In the genomic region with DNA sequence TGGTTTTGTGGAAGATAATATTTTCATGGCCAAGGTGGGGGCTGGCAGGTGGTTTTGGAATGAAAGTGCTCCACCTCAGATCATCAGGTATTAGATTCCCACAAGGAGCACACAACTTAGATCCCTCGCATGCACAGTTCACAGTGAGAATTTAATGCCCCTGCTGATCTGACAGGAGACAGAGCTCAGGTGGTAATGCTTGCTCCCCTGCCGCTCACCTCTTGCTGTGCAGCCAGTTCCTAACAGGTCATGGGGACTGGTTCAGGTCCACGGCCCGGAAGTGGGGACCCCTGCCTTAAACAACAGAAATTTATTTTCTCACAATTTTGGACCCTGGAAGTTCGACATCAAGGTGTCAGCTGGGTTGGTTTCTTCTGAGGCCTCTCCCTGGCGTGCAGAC, we compare ENCODE assay signal across 22 cellular contexts.
"Had no signal": no experiment of that assay in that cellular context is flagged by ENCODE, and none has a peak within 500 bp of the region (broad histone marks: within the 10 kb centered on the region; RNA-seq: fewer than 3 reads in every experiment).

No MANE protein-coding gene starts in this region.

- H3K9me3 ChIP-seq: MG63 had no signal

- H3K36me3 ChIP-seq: MG63 had no signal

- H3K27me3 Mint-ChIP-seq: activated CD4-positive, alpha-beta memory T cell treated with anti-CD3 and anti-CD28 coated beads, Interleukin-2, amount 10 ng/mL, durations not matched to agents 7 days and 5 days; activated naive CD8-positive, alpha-beta T cell; activated T-helper 17 cell treated with anti-CD3 and anti-CD28 coated beads, Interleukin-2, amount 50 U/mL, for 72 hours; T-helper 17 cell had no signal

- H3K4me3 ChIP-seq: MG63 had no signal

- ATAC-seq: activated CD4-positive, alpha-beta T cell treated with anti-CD3 and anti-CD28 coated beads for 36 hours; activated T-helper 17 cell treated with anti-CD3 and anti-CD28 coated beads, Interleukin-2, amount 50 U/mL, for 72 hours; PC-3; T-helper 17 cell had no signal

- FAIRE-seq: TTC549 had no signal

- H3K4me1 Mint-ChIP-seq: activated CD4-positive, alpha-beta memory T cell treated with anti-CD3 and anti-CD28 coated beads, Interleukin-2, amount 10 ng/mL, durations not matched to agents 7 days and 5 days; activated T-helper 17 cell treated with anti-CD3 and anti-CD28 coated beads, Interleukin-2, amount 50 U/mL, for 72 hours; T-helper 17 cell had no signal

- H3K27ac Mint-ChIP-seq: activated CD4-positive, alpha-beta memory T cell treated with anti-CD3 and anti-CD28 coated beads, Interleukin-2, amount 10 ng/mL, durations not matched to agents 7 days and 5 days; activated CD4-positive, alpha-beta T cell treated with anti-CD3 and anti-CD28 coated beads for 36 hours; activated naive CD4-positive, alpha-beta T cell treated with anti-CD3 and anti-CD28 coated beads for 36 hours; activated naive CD8-positive, alpha-beta T cell; activated T-helper 17 cell treated with anti-CD3 and anti-CD28 coated beads, Interleukin-2, amount 50 U/mL, for 72 hours; T-helper 17 cell had no signal

- H3K4me3 Mint-ChIP-seq: activated CD4-positive, alpha-beta memory T cell treated with anti-CD3 and anti-CD28 coated beads, Interleukin-2, amount 10 ng/mL, durations not matched to agents 7 days and 5 days; activated CD4-positive, alpha-beta T cell treated with anti-CD3 and anti-CD28 coated beads for 36 hours; activated naive CD4-positive, alpha-beta T cell treated with anti-CD3 and anti-CD28 coated beads for 36 hours; activated naive CD8-positive, alpha-beta T cell; activated T-helper 17 cell treated with anti-CD3 and anti-CD28 coated beads, Interleukin-2, amount 50 U/mL, for 72 hours; T-helper 17 cell had no signal

- H3K36me3 Mint-ChIP-seq: activated naive CD8-positive, alpha-beta T cell had no signal

- DNase-seq: activated CD4-positive, alpha-beta memory T cell treated with anti-CD3 and anti-CD28 coated beads, Interleukin-2, amount 10 ng/mL, durations not matched to agents 7 days and 5 days; activated CD4-positive, alpha-beta T cell treated with anti-CD3 and anti-CD28 coated beads for 36 hours; activated CD4-positive, alpha-beta T cell treated with anti-CD3 and anti-CD28 coated beads, Interleukin-2, amount 50 U/mL, for 1 hour; activated gamma-delta T cell; activated naive CD4-positive, alpha-beta T cell treated with anti-CD3 and anti-CD28 coated beads for 36 hours; activated T-cell treated with anti-CD3 and anti-CD28 coated beads for 4 hours; activated T-cell treated with anti-CD3 and anti-CD28 coated beads, Interleukin-2, amount 50 U/mL, for 48 hours; MG63; NCI-H1105; NCI-H1436; NCI-H1694 treated with DMSO at 0.1 percent for 48 hours; NCI-H2029 treated with DMSO at 0.1 percent for 48 hours; NCI-H345; NCI-H510A; NCI-H526 treated with DMSO at 0.1 percent for 48 hours; PC-3; SIG-M5; T-helper 17 cell; T-helper 9 cell had no signal
